In the genomic region with DNA sequence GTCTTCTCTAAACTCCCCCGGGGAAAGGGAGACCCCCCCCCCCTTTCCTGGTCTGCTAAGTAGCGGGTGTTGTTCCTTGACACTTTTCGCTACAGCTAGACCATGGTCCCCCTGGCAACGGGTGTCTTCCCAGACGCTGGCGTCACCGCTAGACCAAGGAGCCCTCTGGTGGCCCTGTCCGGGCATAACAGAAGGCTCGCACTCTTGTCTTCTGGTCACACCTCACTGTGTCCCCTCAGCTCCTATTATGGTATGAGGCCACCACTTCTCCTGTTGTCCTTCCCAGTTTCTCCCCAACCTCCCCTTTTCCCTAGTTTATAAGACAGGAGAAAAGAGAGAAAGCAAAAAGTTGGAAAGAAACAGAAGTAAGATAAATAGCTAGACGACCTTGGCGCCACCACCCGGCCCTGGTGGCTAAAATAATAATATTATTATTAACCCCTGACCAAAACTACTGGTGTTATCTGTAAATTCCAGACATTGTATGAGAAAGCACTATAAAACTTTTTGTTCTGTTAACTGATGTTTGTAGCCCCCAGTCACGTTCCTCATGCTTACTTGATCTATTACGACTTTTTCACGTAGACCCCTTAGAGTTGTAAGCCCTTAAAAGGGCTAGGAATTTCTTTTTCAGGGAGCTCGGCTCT, we compare ENCODE assay signal across 1 cellular context.
TF ChIP-seq lines count a peak whose summit lies in the region.

No MANE protein-coding gene starts in this region.

TF ChIP-seq in HepG2, 621 proteins besides CTCF, POLR2A, EP300 and RAD21:
- TF ChIP-seq RFX1 (IDR thresholded peaks at IDR 0.05) (peak; percentile 23; the same call in 1 of the 2 replicates), STAG1 (CRISPR knock-in tag; IDR thresholded peaks at IDR 0.05) (peak; percentile 25), SAP130 (CRISPR knock-in tag; IDR thresholded peaks at IDR 0.05; ENCODE audit: low read depth) (peak; percentile 32; the same call in 1 of the 2 replicates)
